Comparison of ENCODE assay signal across 8 cellular contexts in the genomic region with DNA sequence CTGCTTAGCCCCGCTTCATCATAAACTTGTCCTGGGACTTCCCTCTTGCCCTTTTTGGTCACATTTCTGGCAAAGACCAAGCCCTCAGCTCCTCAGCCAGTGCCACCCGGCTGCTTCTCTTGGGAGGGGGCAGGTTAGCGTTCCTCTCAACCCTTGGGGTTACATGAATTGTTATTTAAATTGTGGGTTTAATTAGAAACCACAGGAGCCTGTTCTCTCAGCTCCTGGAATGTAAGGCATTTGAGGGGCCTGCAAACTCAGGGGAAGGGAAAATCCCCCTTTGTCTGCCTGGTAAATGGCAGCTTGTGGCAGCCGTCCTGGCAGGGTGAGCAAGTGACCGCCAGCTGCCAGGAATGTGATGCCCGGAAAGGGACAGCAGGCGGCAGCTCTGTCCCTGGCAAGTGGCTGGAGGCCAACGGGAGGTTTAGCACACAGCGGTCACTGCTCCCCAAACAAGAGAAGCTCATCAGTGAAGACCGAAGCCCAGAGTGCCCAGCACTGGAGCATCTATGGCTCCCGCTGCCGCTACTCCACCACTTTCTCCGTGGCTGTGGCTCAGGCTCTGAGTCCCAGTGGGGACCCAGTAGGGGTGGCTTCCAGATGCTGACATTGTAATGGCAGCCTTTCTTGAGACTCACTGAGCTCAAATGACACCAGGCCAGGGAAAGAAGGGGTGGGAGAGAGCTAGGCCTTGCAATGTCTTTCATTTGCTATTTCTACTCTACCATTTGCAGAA. TPM values are rescaled to one million over a fixed set of nuclear protein-coding genes. Genes with fewer than 3 reads are reported as not detected.
DNase-seq lines count a peak whose midpoint lies in the region; ATAC-seq and TF ChIP-seq lines count a peak whose summit lies in the region.

No MANE protein-coding gene starts in this region.

- no peak overlapping the region for H3K4me3 ChIP-seq in LNCaP clone FGC (ENCODE audit: low read depth, low read length)
- H3K4me3 ChIP-seq in ectodermal cell (ENCODE audit: insufficient read depth, low read depth, low read length): no peak overlapping the region
- H3K4me3 ChIP-seq in right lobe of liver: no peak overlapping the region
- H3K4me3 ChIP-seq in tibial artery: peak overlapping the region in 1 of 2 donors; percentile 27

- H3K4me1 ChIP-seq in ectodermal cell (ENCODE audit: control insufficient read depth, insufficient read depth, low read length) (peaks cover 54% of the 10 kb centered on the region), right lobe of liver (peaks cover 0 to 48% (median 23%) of the 10 kb centered on the region in 4 donors), tibial artery (peaks cover 0 to 54% (median 45%) of the 10 kb centered on the region in 4 donors)

- H3K27me3 ChIP-seq in ectodermal cell (ENCODE audit: control insufficient read depth, insufficient read depth, low read length, poor library complexity, severe bottlenecking) (no peaks in the 10 kb centered on the region), right lobe of liver (no peaks in the 10 kb centered on the region), tibial artery (no peaks in the 10 kb centered on the region)

- peak; percentile 59 for DNase-seq in LNCaP clone FGC (ENCODE audit: low read depth)
- peak; percentile 91 to 95 (median 94) for DNase-seq in right lobe of liver
- peak; percentile 39 to 83 for DNase-seq in tibial artery
- DNase-seq in posterior vena cava (ENCODE audit: low spot score): no peak
- DNase-seq in stimulated activated CD4-positive, alpha-beta T cell treated with anti-CD3 and anti-CD28 coated beads, Interleukin-2, amount 100 ng/mL, for 24 hours: no peak

- peak; percentile 58 for TF ChIP-seq POLR2A in right lobe of liver (IDR thresholded peaks at IDR 0.05)

- peak overlapping the region; percentile 76 for H3K27ac ChIP-seq in ectodermal cell (ENCODE audit: insufficient read depth, low read depth, low read length, poor library complexity, severe bottlenecking)
- H3K27ac ChIP-seq in right lobe of liver: peak overlapping the region in 2 of 3 donors; percentile 65 to 79
- peak overlapping the region; percentile 34 to 37 for H3K27ac ChIP-seq in tibial artery

- H3K36me3 ChIP-seq in ectodermal cell (ENCODE audit: control insufficient read depth, insufficient read depth, low read length) (no peaks in the 10 kb centered on the region), right lobe of liver (peaks cover 0 to 25% (median 0%) of the 10 kb centered on the region in 4 donors), tibial artery (peaks cover 0 to 17% (median 10%) of the 10 kb centered on the region in 3 donors)

- 1 to 2% methylated on average over 13 of the region's 13 CpGs for WGBS in ectodermal cell, 2 experiments
- 31% methylated on average over 3 of the region's 13 CpGs for WGBS in right lobe of liver (ENCODE audit: insufficient coverage, low coverage, low lambda C conversion rate, missing lambda C conversion rate)

- TF ChIP-seq CTCF in LNCaP clone FGC (IDR thresholded peaks at IDR 0.05; ENCODE audit: control insufficient read depth, extremely low read depth, insufficient read depth) (peak; percentile 65), right lobe of liver (IDR thresholded peaks at IDR 0.05) (peak; percentile 46 to 70 (median 64)), tibial artery (IDR thresholded peaks at IDR 0.05) (peak; percentile 69 to 78)

- H3K9me3 ChIP-seq in ectodermal cell (ENCODE audit: control insufficient read depth, low read length) (no peaks in the 10 kb centered on the region), right lobe of liver (no peaks in the 10 kb centered on the region), tibial artery (no peaks in the 10 kb centered on the region)

- intact Hi-C loops in right lobe of liver (cut with DNase I) (loop anchor here (10.0 kb wide), 3 partner anchors 47 to 93 kb away; a partner anchor contains a TSS), tibial artery (cut with DNase I; ENCODE audit: low total_unique reads) (loop anchor here (5.0 to 10.0 kb wide), 5 partner anchors 63 to 387 kb away; no protein-coding TSS in a partner anchor), posterior vena cava (cut with DNase I) (loop anchor here in 1 of 2 donors (10.0 kb wide), 1 partner anchor 287 kb away; no protein-coding TSS in a partner anchor)

- ATAC-seq in right lobe of liver (peak; percentile 84 to 93 (median 89)), GM21786 (IDR thresholded peaks at IDR 0.05; ENCODE audit: unreplicated experiment) (no peak), HG02973 (IDR thresholded peaks at IDR 0.05; ENCODE audit: unreplicated experiment) (no peak)

RNA-seq across cellular contexts. Expression of a gene that starts 51.7 kb away (rescaled TPM):
- 6.5 TPM for polyA plus RNA-seq in ectodermal cell (2013, experiment 1 of 4)
- 7.3 TPM for polyA plus RNA-seq in ectodermal cell (2013, experiment 2 of 4)
- 6.0 TPM for polyA plus RNA-seq in ectodermal cell (2013, experiment 3 of 4)
- 6.8 TPM for polyA plus RNA-seq in ectodermal cell (2013, experiment 4 of 4)
- total RNA-seq in right lobe of liver: 10 to 100 TPM; 12.0 to 43.1 (median 21.9) TPM
- total RNA-seq in posterior vena cava: 10 to 100 TPM; 18.7 to 23.0 TPM

Comparison
In these comparisons a context has a peak if more than half of its experiments do, and no peak if none do; other contexts are left out.
1. DNase-seq: peak in LNCaP clone FGC (single experiment), right lobe of liver (3 of 3) and tibial artery (2 of 2); none in posterior vena cava (single experiment) and stimulated activated CD4-positive, alpha-beta T cell treated with anti-CD3 and anti-CD28 coated beads, Interleukin-2, amount 100 ng/mL, for 24 hours (0 of 2).
2. ATAC-seq: peak in right lobe of liver (4 of 4); none in GM21786 (single experiment) and HG02973 (single experiment).
3. Peak in every context shown above with its lines, with median percentiles within 50 percentile points of each other: CTCF ChIP-seq and H3K27ac ChIP-seq.